In the genomic region with DNA sequence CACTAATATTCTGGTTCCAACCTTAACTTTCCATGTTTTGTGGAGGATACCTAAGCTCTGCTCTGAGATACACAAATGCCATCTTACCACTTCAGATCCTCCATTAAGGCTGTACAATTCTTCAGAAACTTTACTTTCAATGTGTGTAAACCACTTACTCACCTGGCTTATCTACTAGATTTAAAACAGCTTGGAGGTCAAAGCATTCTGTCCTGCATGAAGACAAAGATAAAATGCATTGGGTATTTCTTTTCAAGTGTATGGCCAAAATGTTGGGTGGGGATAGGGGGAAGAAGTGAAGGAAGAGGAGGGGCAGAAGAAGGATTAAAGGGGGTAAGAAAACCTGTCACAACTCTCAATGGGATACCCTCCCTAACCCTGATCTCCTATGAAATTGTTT, we compare ENCODE assay signal across 1 cellular context.
TF ChIP-seq lines count a peak whose summit lies in the region.

No MANE protein-coding gene starts in this region.

TF ChIP-seq in K562, 482 proteins besides CTCF, POLR2A, EP300 and RAD21 (continued from another document):
- TF ChIP-seq TCF3 (CRISPR knock-in tag; IDR thresholded peaks at IDR 0.05) = peak; percentile 42; the same call in 1 of the 2 replicates
- peak; percentile 65 for TF ChIP-seq TAL1 (IDR thresholded peaks at IDR 0.05)
- 0 out of 4 replicates have a peak, but pooled peaks of 1 of the 2 experiments have one; percentile 13 for TF ChIP-seq KDM1A (IDR thresholded peaks at IDR 0.05)
- no peak for TF ChIP-seq PHB (CRISPR knock-in tag; IDR thresholded peaks at IDR 0.05)
- TF ChIP-seq ARID1B (IDR thresholded peaks at IDR 0.05) = peak; percentile 49; the same call in 1 of the 2 replicates
- TF ChIP-seq NCOR1 (IDR thresholded peaks at IDR 0.05) = peak; percentile 10; the same call in 1 of the 2 replicates
- no peak for TF ChIP-seq ZSCAN29 (IDR thresholded peaks at IDR 0.05)
- peak; percentile 52 for TF ChIP-seq TEAD4 (IDR thresholded peaks at IDR 0.05; ENCODE audit: low read length)
- no peak for TF ChIP-seq TEAD4 (CRISPR knock-in tag; IDR thresholded peaks at IDR 0.05; ENCODE audit: borderline replicate concordance)
- 0 out of 2 replicates have a peak, but pooled peaks have one; percentile 10 for TF ChIP-seq MTA2 (IDR thresholded peaks at IDR 0.05; ENCODE audit: low read depth)
- peak; percentile 35 for TF ChIP-seq NCOA4 (IDR thresholded peaks at IDR 0.05; ENCODE audit: partially characterized antibody)
- TF ChIP-seq CBFA2T2 (conservative IDR thresholded peaks at IDR 0.05) = peak; percentile 33; the same call in 1 of the 2 replicates
- TF ChIP-seq SMARCC2 (IDR thresholded peaks at IDR 0.05; ENCODE audit: low read depth) = no peak
- no peak for TF ChIP-seq ZKSCAN1 (IDR thresholded peaks at IDR 0.05; ENCODE audit: low read depth, low read length)
